ENCODE assay signal across 10 cellular contexts in genomic region chr19:14167594-14168138, GRCh38. TPM values are rescaled to one million over a fixed set of nuclear protein-coding genes. Genes with fewer than 3 reads are reported as not detected.
DNase-seq lines count a peak whose midpoint lies in the region; ATAC-seq, FAIRE-seq and TF ChIP-seq lines count a peak whose summit lies in the region.
"Had no signal": no experiment of that assay in that cellular context is flagged by ENCODE, and none has a peak within 500 bp of the region (broad histone marks: within the 10 kb centered on the region; RNA-seq: fewer than 3 reads in every experiment).

No MANE protein-coding gene starts in this region.

- H3K27me3 ChIP-seq in SJCRH30, result no peaks in the 10 kb centered on the region
- H3K27me3 ChIP-seq in K562 (ENCODE audit: control insufficient read depth in 2 of 2, insufficient read depth in 2 of 2, low read length in 2 of 2), result no peaks in the 10 kb centered on the region
- no peaks in the 10 kb centered on the region for H3K27me3 ChIP-seq in naive thymus-derived CD4-positive, alpha-beta T cell (ENCODE audit: control insufficient read depth in 2 of 2, insufficient read depth in 2 of 2, low read length in 2 of 2)
- H3K27me3 ChIP-seq in PC-3 (ENCODE audit: low read length), result no peaks in the 10 kb centered on the region

- H4K20me1 ChIP-seq in K562 (replicated peaks; ENCODE audit: control insufficient read depth, insufficient read depth, low read length) (no peaks in the 10 kb centered on the region), PC-3 (ENCODE audit: low read length) (no peaks in the 10 kb centered on the region)

- H3K36me3 ChIP-seq in SJCRH30 (no peaks in the 10 kb centered on the region; the same call in 1 of the 2 replicates), K562 (ENCODE audit: control insufficient read depth, insufficient read depth, low read length) (peaks cover 25% of the 10 kb centered on the region; the same call in 2 of the 3 replicates), PC-3 (ENCODE audit: low read depth, low read length) (peaks cover 18% of the 10 kb centered on the region)
- H3K36me3 ChIP-seq in naive thymus-derived CD4-positive, alpha-beta T cell (ENCODE audit: control insufficient read depth in 2 of 3, insufficient read depth in 3 of 3, low read length in 3 of 3), result peaks cover 0 to 37% (median 0%) of the 10 kb centered on the region in 3 experiments

- peaks cover 22% of the 10 kb centered on the region for H3K4me1 ChIP-seq in SJCRH30
- peaks cover 0 to 25% of the 10 kb centered on the region in 2 experiments; a peak in 2 of 5 replicates for H3K4me1 ChIP-seq in K562 (replicated peaks in 1 of 2; ENCODE audit: control insufficient read depth in 2 of 2, insufficient read depth in 2 of 2, low read length in 2 of 2)
- peaks cover 11 to 15% of the 10 kb centered on the region in 2 donors for H3K4me1 ChIP-seq in naive thymus-derived CD4-positive, alpha-beta T cell (ENCODE audit: control insufficient read depth in 2 of 2, insufficient read depth in 2 of 2, low read length in 2 of 2)
- H3K4me1 ChIP-seq in PC-3 (ENCODE audit: insufficient read depth, low read length), result no peaks in the 10 kb centered on the region

- H3K9me2 ChIP-seq in PC-3 (replicated peaks; ENCODE audit: low read length), result no peaks in the 10 kb centered on the region

- peak overlapping the region; percentile 77 to 97 (median 94) for H3K27ac Mint-ChIP-seq in naive thymus-derived CD4-positive, alpha-beta T cell

- H3K4me2 ChIP-seq in K562 (ENCODE audit: insufficient read depth, low read length) (no peak overlapping the region), PC-3 (ENCODE audit: low read length) (no peak overlapping the region)

- H3K27me3 Mint-ChIP-seq in naive thymus-derived CD4-positive, alpha-beta T cell, result no peaks in the 10 kb centered on the region

- H2AFZ ChIP-seq in K562 (ENCODE audit: low read depth, low read length) (no peak overlapping the region), PC-3 (ENCODE audit: low read length) (no peak overlapping the region)

- peaks cover 0 to 3% (median 0%) of the 10 kb centered on the region in 11 donors for H3K9me3 Mint-ChIP-seq in naive thymus-derived CD4-positive, alpha-beta T cell

- H3K36me3 Mint-ChIP-seq in naive thymus-derived CD4-positive, alpha-beta T cell, result peaks cover 11 to 28% (median 15%) of the 10 kb centered on the region in 5 donors

- H3F3A ChIP-seq in PC-3 (ENCODE audit: low read length, unreplicated experiment), result no peaks in the 10 kb centered on the region

- no peak for TF ChIP-seq RAD21 in K562 (CRISPR knock-in tag; conservative IDR thresholded peaks at IDR 0.05 in 1 of 2, IDR thresholded peaks at IDR 0.05 in 1 of 2)

- peak overlapping the region; percentile 75 to 97 (median 88) for H3K4me3 Mint-ChIP-seq in naive thymus-derived CD4-positive, alpha-beta T cell

- TF ChIP-seq CTCF in K562 (IDR thresholded peaks at IDR 0.05 in 2 of 3, conservative IDR thresholded peaks at IDR 0.05 in 1 of 3; ENCODE audit: insufficient read depth in 2 of 3, low read depth in 1 of 3, low read length in 3 of 3), result no peak
- TF ChIP-seq CTCF in PC-3 (conservative IDR thresholded peaks at IDR 0.05; ENCODE audit: low read depth, low read length), result no peak

- TF ChIP-seq POLR2A in K562 (conservative IDR thresholded peaks at IDR 0.05), result no peak

- H3K9me3 ChIP-seq in SJCRH30 (replicated peaks) (no peaks in the 10 kb centered on the region), K562 (replicated peaks; ENCODE audit: control insufficient read depth, insufficient read depth, low read depth, low read length) (no peaks in the 10 kb centered on the region), PC-3 (ENCODE audit: low read length) (no peaks in the 10 kb centered on the region)
- no peaks in the 10 kb centered on the region for H3K9me3 ChIP-seq in naive thymus-derived CD4-positive, alpha-beta T cell (ENCODE audit: control insufficient read depth in 2 of 3, low read length in 3 of 3)

- no peak overlapping the region for H3K4me3 ChIP-seq in SJCRH30
- no peak overlapping the region for H3K4me3 ChIP-seq in K562
- H3K4me3 ChIP-seq in naive thymus-derived CD4-positive, alpha-beta T cell (ENCODE audit: low read length), result peak overlapping the region; percentile 50
- no peak overlapping the region for H3K4me3 ChIP-seq in PC-3 (ENCODE audit: low read length)

- H3K9ac ChIP-seq in K562 (ENCODE audit: insufficient read depth in 1 of 2, low read depth in 2 of 2, low read length in 2 of 2) (no peak overlapping the region; a peak in 1 of 4 replicates), PC-3 (ENCODE audit: low read length) (no peak overlapping the region)

- intact Hi-C loops in K562 (cut with micrococcal nuclease), result no loop called here
- intact Hi-C loops in naive thymus-derived CD4-positive, alpha-beta T cell (cut with micrococcal nuclease), result loop anchor here (1.0 to 2.0 kb wide), 3 partner anchors 18 to 30 kb away; no protein-coding TSS in a partner anchor
- intact Hi-C loops in PC-3 (cut with micrococcal nuclease), result no loop called here

- H3K4me1 Mint-ChIP-seq in naive thymus-derived CD4-positive, alpha-beta T cell, result peaks cover 18 to 31% (median 26%) of the 10 kb centered on the region in 7 donors

- 79% methylated on average over 4 of the region's 18 CpGs for WGBS in K562 (ENCODE audit: insufficient coverage, low coverage, missing lambda C conversion rate)

- ATAC-seq in K562 (no peak; the same call in 2 of the 3 replicates), PC-3 (no peak)
- peak; percentile 80 for ATAC-seq in naive thymus-derived CD4-positive, alpha-beta T cell

- in situ Hi-C loops in K562 (cut with MboI), result no loop called here

- no peak for FAIRE-seq in K562 (lab: Jason Lieb, UNC)
- FAIRE-seq: TTC549 had no signal

- no TSS peak for BruUV-seq in K562 (replicated peaks; lab: Mats Ljungman, UMichigan)
- no TSS peak for BruUV-seq in PC-3 (replicated peaks; lab: Mats Ljungman, UMichigan)

- H3K9me1 ChIP-seq in K562 (ENCODE audit: control insufficient read depth, insufficient read depth, low read length), result no peaks in the 10 kb centered on the region

- H3K27ac ChIP-seq in SJCRH30 (no peak overlapping the region), K562 (ENCODE audit: extremely low read depth, low read depth, low read length) (no peak overlapping the region), PC-3 (ENCODE audit: low read length) (no peak overlapping the region)
- H3K27ac ChIP-seq in naive thymus-derived CD4-positive, alpha-beta T cell (ENCODE audit: low read depth, low read length), result peak overlapping the region; percentile 68

- DNase-seq in CD1c-positive myeloid dendritic cell (ENCODE audit: extremely low spot score), result peak; percentile 44
- DNase-seq in SJCRH30, result peak; percentile 38 to 42
- DNase-seq in K562 (ENCODE audit: extremely low read depth in 1 of 4, low spot score in 3 of 4), result no peak
- peak in 6 of 9 donors; percentile 15 to 49 (median 32) for DNase-seq in naive thymus-derived CD4-positive, alpha-beta T cell
- no peak for DNase-seq in 8988T
- DNase-seq in NCI-H1048 (lab: John Stamatoyannopoulos, UW), result no peak
- DNase-seq in NCI-H82 (lab: John Stamatoyannopoulos, UW), result no peak
- no peak for DNase-seq in PC-3
- DNase-seq: NK-92 treated with Interleukin-12 subunit alpha and Interleukin-12 subunit beta, amount 100 ng/mL, for 24 hours had no signal

- POLR2A ChIA-PET in K562 (lab: Yijun Ruan, JAX) (no interaction called here), PC-3 (lab: Charles Lee; ENCODE audit: unreplicated experiment) (no interaction called here)
- POLR2A ChIA-PET in naive thymus-derived CD4-positive, alpha-beta T cell (lab: Charles Lee), result interaction anchor here (0.6 to 3.0 kb wide), 11 partner anchors 9 to 188 kb away, joined by 3 to 22 read pairs (median 4); partner anchors contain the start of gene ASF1B

- CTCF ChIA-PET in K562 (lab: Yijun Ruan, JAX; ENCODE audit: low intra/inter-chr PET ratio) (no interaction called here), PC-3 (lab: Charles Lee) (no interaction called here)
- CTCF ChIA-PET in naive thymus-derived CD4-positive, alpha-beta T cell (lab: Charles Lee), result interaction anchor here (0.6 to 1.6 kb wide), 9 partner anchors 9 to 326 kb away, joined by 3 to 8 read pairs (median 3); partner anchors contain the start of gene ASF1B

- H3K79me2 ChIP-seq in K562 (ENCODE audit: control insufficient read depth, insufficient read depth, low read length) (no peaks in the 10 kb centered on the region), PC-3 (ENCODE audit: low read length) (no peaks in the 10 kb centered on the region)

- TF ChIP-seq EP300 in K562 (IDR thresholded peaks at IDR 0.05; ENCODE audit: low read length), result no peak

RNA-seq across cellular contexts. Expression of gene ASF1B, which starts 31.3 kb away (rescaled TPM):
- 93.8 and 102 TPM in 2 replicates for total RNA-seq in SJCRH30 (2014; rRNA removed; shearing (Covaris generic))
- total RNA-seq in K562 (2011; cell fraction: chromatin; rRNA removed; ENCODE audit: low replicate concordance), result 7.9 and 16.6 TPM in 2 replicates
- 18.7 and 23.9 TPM in 2 replicates for total RNA-seq in K562 (2011; cell fraction: nucleolus; rRNA removed)
- 14.1 and 22.4 TPM in 2 replicates for total RNA-seq in K562 (2011; cell fraction: nucleoplasm; rRNA removed)
- 54.8 and 85.6 TPM in 2 replicates for total RNA-seq in K562 (2014; rRNA removed)
- 29.4 and 30.7 TPM in 2 replicates for total RNA-seq in K562 (2014; rRNA removed; fragmentation: Illumina TruSeq; extraction: Trizol)
- total RNA-seq in K562 (2015; rRNA removed; fragmentation: Illumina TruSeq; extraction: Trizol), result 38.0 and 39.3 TPM in 2 replicates
- 59.6 and 66.6 TPM in 2 replicates for total RNA-seq in K562 (2021)
- 43.1 and 69.4 TPM in 2 replicates for polyA plus RNA-seq in K562 (2011; rRNA removed)
- 75.6 and 117 TPM in 2 replicates for polyA plus RNA-seq in K562 (2011; cell fraction: cytosol; rRNA removed)
- 22.8 and 25.8 TPM in 2 replicates for polyA plus RNA-seq in K562 (2011; cell fraction: nucleus; rRNA removed)
- polyA plus RNA-seq in K562 (2012), result 72.6 and 87.5 TPM in 2 replicates
- 59.5 and 60.9 TPM in 2 replicates for polyA plus RNA-seq in K562 (2014; fragmentation: Illumina TruSeq; extraction: Trizol)
- 1 to 10 TPM; 6.0 to 8.0 TPM for polyA plus RNA-seq in K562 (2014; fragmentation: Nextera tagmentation; extraction: Ambion mirVana)
- 52.7 and 53.3 TPM in 2 replicates for polyA plus RNA-seq in K562 (2014; rRNA removed)
- 19.4 and 39.5 TPM in 2 replicates for polyA minus RNA-seq in K562 (2011; rRNA and poly(A)+ RNA removed)
- 43.6 and 47.1 TPM in 2 replicates for polyA minus RNA-seq in K562 (2011; cell fraction: cytosol; rRNA and poly(A)+ RNA removed)
- 11.0 and 13.6 TPM in 2 replicates for polyA minus RNA-seq in K562 (2011; cell fraction: nucleus; rRNA and poly(A)+ RNA removed)
- 10 to 100 TPM in 1 of 5 experiments, 1 to 10 TPM in 3, under 1 TPM in 1; 0.98 to 79.0 (median 2.1) TPM for total RNA-seq in naive thymus-derived CD4-positive, alpha-beta T cell
- polyA plus RNA-seq in naive thymus-derived CD4-positive, alpha-beta T cell, result 1 to 10 TPM; 2.4 to 4.5 TPM
- total RNA-seq in PC-3 (2014; rRNA removed), result 71.2 and 84.7 TPM in 2 replicates

RNA-seq across cellular contexts. Expression of gene ADGRL1, which starts 38.3 kb away (rescaled TPM):
- total RNA-seq in SJCRH30 (2014; rRNA removed; shearing (Covaris generic)), result 9.3 and 9.4 TPM in 2 replicates
- 52.8 and 150 TPM in 2 replicates for total RNA-seq in K562 (2011; cell fraction: chromatin; rRNA removed; ENCODE audit: low replicate concordance)
- 73.8 and 77.4 TPM in 2 replicates for total RNA-seq in K562 (2011; cell fraction: nucleolus; rRNA removed)
- total RNA-seq in K562 (2011; cell fraction: nucleoplasm; rRNA removed), result 64.1 and 80.0 TPM in 2 replicates
- 10.9 TPM in 2 replicates for total RNA-seq in K562 (2014; rRNA removed)
- total RNA-seq in K562 (2014; rRNA removed; fragmentation: Illumina TruSeq; extraction: Trizol), result 2.8 and 3.3 TPM in 2 replicates
- total RNA-seq in K562 (2015; rRNA removed; fragmentation: Illumina TruSeq; extraction: Trizol), result 6.7 and 7.6 TPM in 2 replicates
- 33.2 and 37.0 TPM in 2 replicates for total RNA-seq in K562 (2021)
- 8.6 and 14.7 TPM in 2 replicates for polyA plus RNA-seq in K562 (2011; rRNA removed)
- polyA plus RNA-seq in K562 (2011; cell fraction: cytosol; rRNA removed), result 10.0 and 19.9 TPM in 2 replicates
- 50.7 and 75.0 TPM in 2 replicates for polyA plus RNA-seq in K562 (2011; cell fraction: nucleus; rRNA removed)
- 12.4 and 16.3 TPM in 2 replicates for polyA plus RNA-seq in K562 (2012)
- polyA plus RNA-seq in K562 (2014; fragmentation: Illumina TruSeq; extraction: Trizol), result 10.8 and 16.6 TPM in 2 replicates
- under 1 TPM; 0.14 to 0.27 TPM for polyA plus RNA-seq in K562 (2014; fragmentation: Nextera tagmentation; extraction: Ambion mirVana)
- 12.6 and 20.3 TPM in 2 replicates for polyA plus RNA-seq in K562 (2014; rRNA removed)
- 9.3 and 13.3 TPM in 2 replicates for polyA minus RNA-seq in K562 (2011; rRNA and poly(A)+ RNA removed)
- 31.3 and 46.7 TPM in 2 replicates for polyA minus RNA-seq in K562 (2011; cell fraction: cytosol; rRNA and poly(A)+ RNA removed)
- 17.5 and 24.1 TPM in 2 replicates for polyA minus RNA-seq in K562 (2011; cell fraction: nucleus; rRNA and poly(A)+ RNA removed)
- 10 to 100 TPM; 12.4 to 39.4 (median 37.8) TPM for total RNA-seq in naive thymus-derived CD4-positive, alpha-beta T cell
- polyA plus RNA-seq in naive thymus-derived CD4-positive, alpha-beta T cell, result 1 to 10 TPM in 1 of 2 donors, under 1 TPM in 1; 0.72 to 3.0 TPM
- 37.2 and 39.3 TPM in 2 replicates for total RNA-seq in PC-3 (2014; rRNA removed)

RNA-seq across cellular contexts. Expression of gene PRKACA, which starts 50.1 kb away (rescaled TPM):
- total RNA-seq in SJCRH30 (2014; rRNA removed; shearing (Covaris generic)), result 77.5 and 93.2 TPM in 2 replicates
- total RNA-seq in K562 (2011; cell fraction: chromatin; rRNA removed; ENCODE audit: low replicate concordance), result 26.1 and 58.3 TPM in 2 replicates
- total RNA-seq in K562 (2011; cell fraction: nucleolus; rRNA removed), result 30.5 and 42.7 TPM in 2 replicates
- total RNA-seq in K562 (2011; cell fraction: nucleoplasm; rRNA removed), result 28.7 and 35.1 TPM in 2 replicates
- 8.4 and 12.7 TPM in 2 replicates for total RNA-seq in K562 (2014; rRNA removed)
- 10.6 and 13.0 TPM in 2 replicates for total RNA-seq in K562 (2014; rRNA removed; fragmentation: Illumina TruSeq; extraction: Trizol)
- 11.9 and 12.2 TPM in 2 replicates for total RNA-seq in K562 (2015; rRNA removed; fragmentation: Illumina TruSeq; extraction: Trizol)
- total RNA-seq in K562 (2021), result 57.8 and 63.1 TPM in 2 replicates
- 19.9 and 22.9 TPM in 2 replicates for polyA plus RNA-seq in K562 (2011; rRNA removed)
- polyA plus RNA-seq in K562 (2011; cell fraction: cytosol; rRNA removed), result 18.1 and 22.9 TPM in 2 replicates
- 9.4 and 10.8 TPM in 2 replicates for polyA plus RNA-seq in K562 (2011; cell fraction: nucleus; rRNA removed)
- polyA plus RNA-seq in K562 (2012), result 53.1 and 56.7 TPM in 2 replicates
- 50.6 and 59.4 TPM in 2 replicates for polyA plus RNA-seq in K562 (2014; fragmentation: Illumina TruSeq; extraction: Trizol)
- polyA plus RNA-seq in K562 (2014; fragmentation: Nextera tagmentation; extraction: Ambion mirVana), result 1 to 10 TPM; 1.2 to 1.7 TPM
- 37.6 and 39.7 TPM in 2 replicates for polyA plus RNA-seq in K562 (2014; rRNA removed)
- 16.0 and 20.3 TPM in 2 replicates for polyA minus RNA-seq in K562 (2011; rRNA and poly(A)+ RNA removed)
- polyA minus RNA-seq in K562 (2011; cell fraction: cytosol; rRNA and poly(A)+ RNA removed), result 18.1 and 18.7 TPM in 2 replicates
- 7.5 and 8.3 TPM in 2 replicates for polyA minus RNA-seq in K562 (2011; cell fraction: nucleus; rRNA and poly(A)+ RNA removed)
- 100 to 1,000 TPM in 1 of 5 experiments, 10 to 100 TPM in 4; 41.3 to 101 (median 63.1) TPM for total RNA-seq in naive thymus-derived CD4-positive, alpha-beta T cell
- polyA plus RNA-seq in naive thymus-derived CD4-positive, alpha-beta T cell, result 1 to 10 TPM; 1.9 to 2.2 TPM
- total RNA-seq in PC-3 (2014; rRNA removed), result 50.2 and 72.9 TPM in 2 replicates

Comparison
In these comparisons a context has a peak if more than half of its experiments do, and no peak if none do; other contexts are left out.
1. DNase-seq: peak in CD1c-positive myeloid dendritic cell (single experiment), SJCRH30 (2 of 2) and naive thymus-derived CD4-positive, alpha-beta T cell (6 of 9); none in K562 (0 of 4), 8988T (single experiment), NCI-H1048 (single experiment), NCI-H82 (single experiment) and PC-3 (single experiment).
2. intact Hi-C loops: an anchor here in naive thymus-derived CD4-positive, alpha-beta T cell (1.0 to 2.0 kb wide); none called in K562 and PC-3.